20 cellular contexts compared by ENCODE assay signal in the genomic region with DNA sequence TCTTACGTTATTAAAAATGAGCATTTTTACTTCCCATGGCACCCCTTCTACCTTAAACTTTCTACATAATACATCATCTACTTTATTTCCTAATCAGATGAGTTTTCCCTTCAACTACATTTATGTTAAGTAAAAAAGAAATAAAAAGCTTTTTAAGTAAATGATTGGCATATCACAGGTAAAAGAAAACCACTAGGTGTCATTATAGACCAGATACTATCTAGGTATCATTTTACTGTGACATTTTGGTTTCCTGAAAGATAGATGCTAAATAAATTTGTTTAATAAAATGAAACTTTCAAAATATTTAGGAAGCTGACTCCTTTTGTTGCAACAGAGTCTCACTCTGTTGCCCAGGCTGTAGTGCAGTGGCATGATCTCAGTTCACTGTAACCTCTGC. TPM values are rescaled to one million over a fixed set of nuclear protein-coding genes. Genes with fewer than 3 reads are reported as not detected.
DNase-seq lines count a peak whose midpoint lies in the region; ATAC-seq and TF ChIP-seq lines count a peak whose summit lies in the region.
"Had no signal": no experiment of that assay in that cellular context is flagged by ENCODE, and none has a peak within 500 bp of the region (broad histone marks: within the 10 kb centered on the region; RNA-seq: fewer than 3 reads in every experiment).

No MANE protein-coding gene starts in this region.

- no peaks in the 10 kb centered on the region for H3F3A ChIP-seq in neural cell (ENCODE audit: insufficient read depth, low read length, poor library complexity, severe bottlenecking)

- H3K27ac ChIP-seq in breast epithelium: no peak overlapping the region
- H3K27ac ChIP-seq in neural cell (ENCODE audit: low read length): no peak overlapping the region
- H3K27ac ChIP-seq: esophagus squamous epithelium, parathyroid adenoma had no signal

- H3K27ac Mint-ChIP-seq in MCF 10A (ENCODE audit: low read depth, unreplicated experiment): no peak overlapping the region
- peak overlapping the region; percentile 12 for H3K27ac Mint-ChIP-seq in activated T-helper 17 cell treated with anti-CD3 and anti-CD28 coated beads, Interleukin-2, amount 50 U/mL, for 72 hours
- H3K27ac Mint-ChIP-seq: dendritic cell treated with granulocyte-macrophage colony-stimulating factor and Interleukin-4, amounts not matched to agents 40 ng/mL and 50 ng/mL, for 4 days had no signal

- H3K9me3 ChIP-seq in breast epithelium (no peaks in the 10 kb centered on the region), neural cell (ENCODE audit: low read length) (no peaks in the 10 kb centered on the region)
- H3K9me3 ChIP-seq: esophagus squamous epithelium had no signal

- no peaks in the 10 kb centered on the region for H3K79me2 ChIP-seq in neural cell (replicated peaks; ENCODE audit: insufficient read depth, low read length)
- H3K79me2 ChIP-seq: parathyroid adenoma had no signal

- no TSS peak for BruUV-seq in MCF 10A (replicated peaks; lab: Mats Ljungman, UMichigan)

- ATAC-seq in activated T-helper 17 cell treated with anti-CD3 and anti-CD28 coated beads, Interleukin-2, amount 50 U/mL, for 72 hours (replicated peaks): no peak
- ATAC-seq in HG03457 (IDR thresholded peaks at IDR 0.05; ENCODE audit: unreplicated experiment): no peak
- ATAC-seq: activated CD4-positive, alpha-beta T cell treated with anti-CD3 and anti-CD28 coated beads for 36 hours; heart right ventricle had no signal

- H3K4me1 Mint-ChIP-seq in MCF 10A (ENCODE audit: insufficient read depth, unreplicated experiment): no peaks in the 10 kb centered on the region
- H3K4me1 Mint-ChIP-seq in activated T-helper 17 cell treated with anti-CD3 and anti-CD28 coated beads, Interleukin-2, amount 50 U/mL, for 72 hours: peaks cover 46% of the 10 kb centered on the region

- no peak for DNase-seq in MCF 10A (ENCODE audit: unreplicated experiment)
- DNase-seq in breast epithelium (ENCODE audit: low spot score in 2 of 2): no peak
- DNase-seq in ureter (ENCODE audit: low spot score): no peak
- DNase-seq in COLO668 (lab: John Stamatoyannopoulos, UW; ENCODE audit: unreplicated experiment): no peak
- DNase-seq: activated CD4-positive, alpha-beta T cell treated with anti-CD3 and anti-CD28 coated beads for 36 hours; AML-193; esophagus squamous epithelium; heart right ventricle; kidney glomerular epithelial cell; NCI-H1694 treated with DMSO at 0.1 percent for 48 hours; NCI-H526 had no signal

- H3K9ac ChIP-seq in neural cell (ENCODE audit: low read length): no peak overlapping the region
- H3K9ac ChIP-seq: parathyroid adenoma had no signal

- TF ChIP-seq CTCF in MCF 10A (IDR thresholded peaks at IDR 0.05; ENCODE audit: unreplicated experiment) (peak; percentile 24), breast epithelium (IDR thresholded peaks at IDR 0.05) (no peak), neural cell (IDR thresholded peaks at IDR 0.05; ENCODE audit: poor library complexity, severe bottlenecking) (peak; percentile 41)

- POLR2A ChIA-PET in MCF 10A (lab: Yijun Ruan, JAX): interaction anchor here (0.7 to 2.1 kb wide), 5 partner anchors 10 to 165 kb away, joined by 3 to 6 read pairs (median 4); a partner anchor contains a TSS

- TF ChIP-seq POLR2A in breast epithelium (IDR thresholded peaks at IDR 0.05): no peak

- TF ChIP-seq RAD21 in Ishikawa (IDR thresholded peaks at IDR 0.05; ENCODE audit: low read depth): 0 out of 2 replicates have a peak, but pooled peaks have one; percentile 9
- peak; percentile 34 for TF ChIP-seq RAD21 in neural cell (conservative IDR thresholded peaks at IDR 0.05)

- no peaks in the 10 kb centered on the region for H3K4me1 ChIP-seq in breast epithelium
- H3K4me1 ChIP-seq: esophagus squamous epithelium, parathyroid adenoma had no signal

- H3K4me3 ChIP-seq in breast epithelium (no peak overlapping the region), neural cell (ENCODE audit: low read length) (no peak overlapping the region)
- H3K4me3 ChIP-seq: esophagus squamous epithelium, heart right ventricle, smooth muscle cell had no signal

- peaks cover 63% of the 10 kb centered on the region for H3K36me3 Mint-ChIP-seq in MCF 10A (ENCODE audit: insufficient read depth, unreplicated experiment)
- H3K36me3 Mint-ChIP-seq in activated T-helper 17 cell treated with anti-CD3 and anti-CD28 coated beads, Interleukin-2, amount 50 U/mL, for 72 hours (ENCODE audit: low read depth): peaks cover 99% of the 10 kb centered on the region

- no peak overlapping the region for H2AFZ ChIP-seq in neural cell (ENCODE audit: low read depth, low read length)
- H2AFZ ChIP-seq: parathyroid adenoma had no signal

- H3K4me2 ChIP-seq in neural cell (ENCODE audit: low read length): no peak overlapping the region
- H3K4me2 ChIP-seq: smooth muscle cell had no signal

- H3K9me2 ChIP-seq in neural cell (ENCODE audit: insufficient read depth, low read length): no peaks in the 10 kb centered on the region

- no peaks in the 10 kb centered on the region for H3K27me3 Mint-ChIP-seq in MCF 10A (ENCODE audit: insufficient read depth, unreplicated experiment)
- no peaks in the 10 kb centered on the region for H3K27me3 Mint-ChIP-seq in activated T-helper 17 cell treated with anti-CD3 and anti-CD28 coated beads, Interleukin-2, amount 50 U/mL, for 72 hours
- H3K27me3 Mint-ChIP-seq: activated CD4-positive, alpha-beta T cell treated with anti-CD3 and anti-CD28 coated beads for 36 hours; dendritic cell treated with granulocyte-macrophage colony-stimulating factor and Interleukin-4, amounts not matched to agents 40 ng/mL and 50 ng/mL, for 4 days had no signal

- no peak overlapping the region for H3K4me3 Mint-ChIP-seq in MCF 10A (ENCODE audit: unreplicated experiment)
- peak overlapping the region; percentile 24 for H3K4me3 Mint-ChIP-seq in activated T-helper 17 cell treated with anti-CD3 and anti-CD28 coated beads, Interleukin-2, amount 50 U/mL, for 72 hours
- H3K4me3 Mint-ChIP-seq: activated CD4-positive, alpha-beta T cell treated with anti-CD3 and anti-CD28 coated beads for 36 hours; dendritic cell treated with granulocyte-macrophage colony-stimulating factor and Interleukin-4, amounts not matched to agents 40 ng/mL and 50 ng/mL, for 4 days had no signal

- CTCF ChIA-PET in MCF 10A (lab: Yijun Ruan, JAX): interaction anchor here (0.7 to 4.5 kb wide), 26 partner anchors 9 to 304 kb away, joined by 3 to 36 read pairs (median 4); a partner anchor contains a TSS

- no peak for TF ChIP-seq EP300 in Ishikawa (IDR thresholded peaks at IDR 0.05; ENCODE audit: borderline replicate concordance)
- TF ChIP-seq EP300 in neural cell (conservative IDR thresholded peaks at IDR 0.05; ENCODE audit: poor library complexity, severe bottlenecking): no peak

- H4K20me1 ChIP-seq in neural cell (ENCODE audit: insufficient read depth): no peaks in the 10 kb centered on the region

- H3K9me3 Mint-ChIP-seq in MCF 10A (ENCODE audit: unreplicated experiment): no peaks in the 10 kb centered on the region
- no peaks in the 10 kb centered on the region for H3K9me3 Mint-ChIP-seq in activated T-helper 17 cell treated with anti-CD3 and anti-CD28 coated beads, Interleukin-2, amount 50 U/mL, for 72 hours
- H3K9me3 Mint-ChIP-seq: dendritic cell treated with granulocyte-macrophage colony-stimulating factor and Interleukin-4, amounts not matched to agents 40 ng/mL and 50 ng/mL, for 4 days had no signal

- intact Hi-C loops in MCF 10A (cut with micrococcal nuclease): no loop called here
- intact Hi-C loops in breast epithelium (cut with DNase I; ENCODE audit: low total_unique reads): no loop called here

- no peaks in the 10 kb centered on the region for H3K27me3 ChIP-seq in breast epithelium
- H3K27me3 ChIP-seq in neural cell (ENCODE audit: insufficient read depth, low read depth, low read length): no peaks in the 10 kb centered on the region
- H3K27me3 ChIP-seq: esophagus squamous epithelium, heart right ventricle had no signal

- no peaks in the 10 kb centered on the region for H3K36me3 ChIP-seq in breast epithelium
- H3K36me3 ChIP-seq in neural cell (ENCODE audit: insufficient read depth, low read length): no peaks in the 10 kb centered on the region

TF ChIP-seq in Ishikawa, 13 proteins besides CTCF, POLR2A, EP300 and RAD21 (continues in another document):
- TF ChIP-seq TCF12 (IDR thresholded peaks at IDR 0.05; ENCODE audit: low read depth) (no peak), TAF1 (IDR thresholded peaks at IDR 0.05; ENCODE audit: low read depth) (no peak)

TF ChIP-seq in neural cell, 6 proteins besides CTCF, POLR2A, EP300 and RAD21 (continues in another document):
- no peak for TF ChIP-seq TAF1 (IDR thresholded peaks at IDR 0.05; ENCODE audit: low read depth)
- no peak for TF ChIP-seq SMC3 (conservative IDR thresholded peaks at IDR 0.05; ENCODE audit: poor library complexity)

RNA-seq across cellular contexts. Expression of a gene that starts 3.8 kb away (rescaled TPM):
- total RNA-seq in MCF 10A (2022): 2.1 and 4.8 TPM in 2 replicates
- 1 to 10 TPM; 1.6 to 2.9 (median 1.9) TPM for total RNA-seq in breast epithelium
- total RNA-seq in activated T-helper 17 cell treated with anti-CD3 and anti-CD28 coated beads, Interleukin-2, amount 50 U/mL, for 72 hours: 10 to 100 TPM; 15.8 to 15.9 TPM
- polyA plus RNA-seq in neural cell: 1.3 and 1.6 TPM in 2 replicates
- 4.7 and 4.9 TPM in 2 replicates for polyA minus RNA-seq in neural cell
- 4.3 TPM for total RNA-seq in ureter

RNA-seq across cellular contexts. Expression of a gene that starts 10.0 kb away (rescaled TPM):
- total RNA-seq in MCF 10A (2022) (41.3 and 57.8 TPM in 2 replicates), breast epithelium (10 to 100 TPM; 36.6 to 62.6 (median 44.9) TPM), ureter (34.0 TPM)
- total RNA-seq in activated T-helper 17 cell treated with anti-CD3 and anti-CD28 coated beads, Interleukin-2, amount 50 U/mL, for 72 hours: 100 to 1,000 TPM; 117 to 155 TPM
- 15.2 and 40.8 TPM in 2 replicates for polyA plus RNA-seq in neural cell
- 24.8 and 32.9 TPM in 2 replicates for polyA minus RNA-seq in neural cell

RNA-seq across cellular contexts. Expression of a gene that starts 12.5 kb away (rescaled TPM):
- total RNA-seq in MCF 10A (2022): 31.2 and 38.2 TPM in 2 replicates
- total RNA-seq in breast epithelium: 10 to 100 TPM; 33.1 to 98.4 (median 40.4) TPM
- 1 to 10 TPM; 5.7 to 6.6 TPM for total RNA-seq in activated T-helper 17 cell treated with anti-CD3 and anti-CD28 coated beads, Interleukin-2, amount 50 U/mL, for 72 hours
- 15.9 and 17.8 TPM in 2 replicates for polyA plus RNA-seq in neural cell
- polyA minus RNA-seq in neural cell: 12.4 and 14.9 TPM in 2 replicates
- total RNA-seq in ureter: 37.9 TPM

RNA-seq across cellular contexts. Expression of a gene that starts 16.9 kb away (rescaled TPM):
- total RNA-seq in MCF 10A (2022): not detected in 2 replicates
- not detected for total RNA-seq in breast epithelium
- 1 to 10 TPM in 1 of 2 donors, under 1 TPM in 1; 0.78 to 1.3 TPM for total RNA-seq in activated T-helper 17 cell treated with anti-CD3 and anti-CD28 coated beads, Interleukin-2, amount 50 U/mL, for 72 hours
- 0.25 TPM in 1 of 2 replicates, not detected in the other for polyA plus RNA-seq in neural cell
- not detected in 2 replicates for polyA minus RNA-seq in neural cell
- not detected for total RNA-seq in ureter
- total RNA-seq: esophagus squamous epithelium, LHCN-M2, smooth muscle cell, urinary bladder had no signal
- polyA plus RNA-seq: heart right ventricle, smooth muscle cell, urinary bladder had no signal

RNA-seq across cellular contexts. Expression of a gene that starts 42.1 kb away (rescaled TPM):
- total RNA-seq in MCF 10A (2022) (4.3 and 5.7 TPM in 2 replicates), breast epithelium (10 to 100 TPM; 19.5 to 54.9 (median 25.2) TPM), ureter (25.4 TPM)
- 10 to 100 TPM; 46.7 to 64.1 TPM for total RNA-seq in activated T-helper 17 cell treated with anti-CD3 and anti-CD28 coated beads, Interleukin-2, amount 50 U/mL, for 72 hours
- polyA plus RNA-seq in neural cell: 7.7 and 8.2 TPM in 2 replicates
- polyA minus RNA-seq in neural cell: 4.6 and 6.3 TPM in 2 replicates

Comparison
In these comparisons a context has a peak if more than half of its experiments do, and no peak if none do; other contexts are left out.
1. CTCF ChIP-seq: peak in MCF 10A (single experiment) and neural cell (single experiment); none in breast epithelium (0 of 3).